In genomic region chr17:29143894-29144293, GRCh38 we compare ENCODE assay signal across 8 cellular contexts. TPM values are rescaled to one million over a fixed set of nuclear protein-coding genes. Genes with fewer than 3 reads are reported as not detected.
DNase-seq lines count a peak whose midpoint lies in the region; ATAC-seq and TF ChIP-seq lines count a peak whose summit lies in the region.

No MANE protein-coding gene starts in this region.

- peaks cover 60% of the 10 kb centered on the region for H3K4me1 Mint-ChIP-seq in CD4-positive, alpha-beta T cell (ENCODE audit: low read depth)

- no peaks in the 10 kb centered on the region for H3K9me3 Mint-ChIP-seq in CD4-positive, alpha-beta T cell

- no peak for ATAC-seq in CD4-positive, alpha-beta T cell (ENCODE audit: poor library complexity)
- ATAC-seq in GM18873 (IDR thresholded peaks at IDR 0.05; ENCODE audit: low FRiP score, unreplicated experiment) (no peak), HG02798 (IDR thresholded peaks at IDR 0.05; ENCODE audit: poor library complexity, unreplicated experiment) (no peak)

- POLR2A ChIA-PET in CD4-positive, alpha-beta T cell (lab: Charles Lee) = no interaction called here

- intact Hi-C loops in CD4-positive, alpha-beta T cell (cut with DNase I, micrococcal nuclease) = no loop called here

- no peak overlapping the region for H3K27ac ChIP-seq in CD4-positive, alpha-beta T cell (ENCODE audit: low read depth, low read length)
- H3K27ac ChIP-seq in substantia nigra (ENCODE audit: low read depth, low read length, poor library complexity, severe bottlenecking) = peak overlapping the region; percentile 16

- no peak for TF ChIP-seq CTCF in CD4-positive, alpha-beta T cell (IDR thresholded peaks at IDR 0.05)
- peak; percentile 43 for TF ChIP-seq CTCF in fibroblast of pulmonary artery (IDR thresholded peaks at IDR 0.05; ENCODE audit: low read length, missing control alignments)

- no peak overlapping the region for H3K4me3 ChIP-seq in fibroblast of pulmonary artery (replicated peaks; ENCODE audit: low read depth, low read length)

- no peaks in the 10 kb centered on the region for H3K9me3 ChIP-seq in CD4-positive, alpha-beta T cell (ENCODE audit: control insufficient read depth, low read length)

- CTCF ChIA-PET in CD4-positive, alpha-beta T cell (lab: Charles Lee) = interaction anchor here (0.9 to 1.0 kb wide), 2 partner anchors 20 to 36 kb away, joined by 3 to 4 read pairs; partner anchors contain the start of gene MYO18A

- no peaks in the 10 kb centered on the region for H3K36me3 Mint-ChIP-seq in CD4-positive, alpha-beta T cell (ENCODE audit: low read depth)

- H3K4me3 Mint-ChIP-seq in CD4-positive, alpha-beta T cell = peak overlapping the region; percentile 43

- peak overlapping the region; percentile 96 for H3K27ac Mint-ChIP-seq in CD4-positive, alpha-beta T cell

- in situ Hi-C loops in SK-MEL-5 (cut with HindIII; ENCODE audit: low pct_unique_long_range_greater_than_20kb, low sequenced_read_pairs) = no loop called here

- no peak for DNase-seq in CD4-positive, alpha-beta T cell
- DNase-seq in HCEC 1CT (peak; percentile 39), SK-MEL-5 (ENCODE audit: low read depth, low spot score) (peak; percentile 77), fibroblast of pulmonary artery (ENCODE audit: low read depth) (no peak), substantia nigra (lab: John Stamatoyannopoulos, UW) (peak in 16 of 49 donors; percentile 8 to 54 (median 26))
- no peak for DNase-seq in activated effector memory CD4-positive, alpha-beta T cell treated with anti-CD3 and anti-CD28 coated beads, Interleukin-2, amount 50 U/mL, for 16 hours

- H3K27me3 ChIP-seq in CD4-positive, alpha-beta T cell (ENCODE audit: control insufficient read depth, insufficient read depth, low read length) = no peaks in the 10 kb centered on the region

- no peaks in the 10 kb centered on the region for H3K27me3 Mint-ChIP-seq in CD4-positive, alpha-beta T cell

RNA-seq across cellular contexts. Expression of gene MYO18A, which starts 36.3 kb away (rescaled TPM):
- total RNA-seq in CD4-positive, alpha-beta T cell = 10 to 100 TPM; 87.0 to 90.1 TPM
- 14.9 and 16.3 TPM in 2 replicates for total RNA-seq in SK-MEL-5 (2014; rRNA removed; shearing (Covaris generic))
- polyA plus RNA-seq in SK-MEL-5 (2015; cell fraction: cytosol; rRNA removed) = 20.0 and 26.4 TPM in 2 replicates
- polyA plus RNA-seq in SK-MEL-5 (2015; cell fraction: nucleus; rRNA removed) = 63.4 and 87.6 TPM in 2 replicates

Comparison
In these comparisons a context has a peak if more than half of its experiments do, and no peak if none do; other contexts are left out.
1. DNase-seq: peak in HCEC 1CT (single experiment) and SK-MEL-5 (single experiment); none in CD4-positive, alpha-beta T cell (0 of 10), fibroblast of pulmonary artery (single experiment) and activated effector memory CD4-positive, alpha-beta T cell treated with anti-CD3 and anti-CD28 coated beads, Interleukin-2, amount 50 U/mL, for 16 hours (single experiment).